Comparison of ENCODE assay signal across 1 cellular context in genomic region chr6:114941078-114941477, GRCh38.
TF ChIP-seq lines count a peak whose summit lies in the region.

No MANE protein-coding gene starts in this region.

TF ChIP-seq in HEK293, 187 proteins besides CTCF, POLR2A, EP300 and RAD21 (continued from another document):
- TF ChIP-seq PRDM2 (tag by site-specific recombination; IDR thresholded peaks at IDR 0.05; ENCODE audit: borderline replicate concordance) = no peak
- no peak for TF ChIP-seq ZBTB8A (tag by site-specific recombination; IDR thresholded peaks at IDR 0.05)
- no peak for TF ChIP-seq ZNF202 (tag by site-specific recombination; IDR thresholded peaks at IDR 0.05; ENCODE audit: borderline replicate concordance)
- TF ChIP-seq ZSCAN30 (tag by site-specific recombination; IDR thresholded peaks at IDR 0.05) = no peak
- no peak for TF ChIP-seq ZNF138 (tag by site-specific recombination; IDR thresholded peaks at IDR 0.05; ENCODE audit: borderline replicate concordance)
- no peak for TF ChIP-seq KLF7 (tag by site-specific recombination; IDR thresholded peaks at IDR 0.05; ENCODE audit: borderline replicate concordance)
TF ChIP-seq in HEK293: peak in this region for 6.
